In genomic region chr16:1188781-1189189, GRCh38 we compare ENCODE assay signal across 1 cellular context.
A peak's percentile ranks its signal among the peaks of the same experiment; 100 is the strongest.
TF ChIP-seq lines count a peak whose summit lies in the region.

No MANE protein-coding gene starts in this region.

TF ChIP-seq in H1, 55 proteins besides CTCF, POLR2A, EP300 and RAD21:
- TF ChIP-seq GABPA (IDR thresholded peaks at IDR 0.05; ENCODE audit: borderline replicate concordance, insufficient read depth, low read length) (peak; percentile 82; the same call in 1 of the 2 replicates), POLR2AphosphoS5 (IDR thresholded peaks at IDR 0.05; ENCODE audit: low read depth, low read length) (no peak), SIN3A (conservative IDR thresholded peaks at IDR 0.05 in 1 of 2, IDR thresholded peaks at IDR 0.05 in 1 of 2; ENCODE audit: low read depth in 1 of 2, low read length in 2 of 2) (peak in 1 of 2 experiments; percentile 73; a peak in 2 of 4 replicates)
- TF ChIP-seq, protein P1, sequence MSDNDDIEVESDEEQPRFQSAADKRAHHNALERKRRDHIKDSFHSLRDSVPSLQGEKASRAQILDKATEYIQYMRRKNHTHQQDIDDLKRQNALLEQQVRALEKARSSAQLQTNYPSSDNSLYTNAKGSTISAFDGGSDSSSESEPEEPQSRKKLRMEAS (IDR thresholded peaks at IDR 0.05) = 0 out of 2 replicates have a peak, but pooled peaks have one; percentile 25
